In genomic region chr13:27919299-27919933, GRCh38 we compare ENCODE assay signal across 10 cellular contexts. TPM values are rescaled to one million over a fixed set of nuclear protein-coding genes. Genes with fewer than 3 reads are reported as not detected.
A peak's percentile ranks its signal among the peaks of the same experiment; 100 is the strongest.
DNase-seq lines count a peak whose midpoint lies in the region; ATAC-seq, FAIRE-seq and TF ChIP-seq lines count a peak whose summit lies in the region.
"Had no signal": no experiment of that assay in that cellular context is flagged by ENCODE, and none has a peak within 500 bp of the region (broad histone marks: within the 10 kb centered on the region; RNA-seq: fewer than 3 reads in every experiment).

No MANE protein-coding gene starts in this region.

- TF ChIP-seq CTCF in natural killer cell (IDR thresholded peaks at IDR 0.05): no peak
- TF ChIP-seq CTCF in RWPE2 (IDR thresholded peaks at IDR 0.05; ENCODE audit: poor library complexity, severe bottlenecking): no peak
- TF ChIP-seq CTCF in HepG2 (CRISPR knock-in tag; IDR thresholded peaks at IDR 0.05): no peak
- TF ChIP-seq CTCF in upper lobe of right lung (IDR thresholded peaks at IDR 0.05): no peak

- TF ChIP-seq EP300 in HepG2 (IDR thresholded peaks at IDR 0.05; ENCODE audit: low read depth in 2 of 2, low read length in 2 of 2): no peak
- no peak for TF ChIP-seq EP300 in HepG2 (CRISPR knock-in tag; IDR thresholded peaks at IDR 0.05; ENCODE audit: borderline replicate concordance)

- H3K4me3 Mint-ChIP-seq in natural killer cell: peak overlapping the region; percentile 38
- no peak overlapping the region for H3K4me3 Mint-ChIP-seq in natural killer cell treated with Interleukin-12 subunit alpha and Interleukin-12 subunit beta and Interleukin-15 and Interleukin-18, amount 100 ng/mL, for 72 hours

- POLR2A ChIA-PET in HepG2 (lab: Yijun Ruan, JAX): interaction anchor here (1.2 kb wide), 1 partner anchor 41 kb away, joined by 6 read pairs; no protein-coding TSS in a partner anchor

- H3K9me3 ChIP-seq in RWPE2 (ENCODE audit: severe bottlenecking) (no peaks in the 10 kb centered on the region), HepG2 (ENCODE audit: low read length) (no peaks in the 10 kb centered on the region), upper lobe of right lung (no peaks in the 10 kb centered on the region)

- H3K4me3 ChIP-seq in RWPE2 (ENCODE audit: severe bottlenecking) (peak overlapping the region; percentile 18), HepG2 (replicated peaks in 1 of 3; ENCODE audit: insufficient read depth in 1 of 3, low read depth in 2 of 3, low read length in 3 of 3) (peak overlapping the region; percentile 21 to 68 (median 35); a peak in 3 of 6 replicates), upper lobe of right lung (peak overlapping the region; percentile 24)

- TF ChIP-seq POLR2A in HepG2 (IDR thresholded peaks at IDR 0.05; ENCODE audit: insufficient read depth in 1 of 2, low read depth in 2 of 2, low read length in 2 of 2): no peak

- no peaks in the 10 kb centered on the region for H3K79me2 ChIP-seq in HepG2 (ENCODE audit: insufficient read depth, low read length)

- intact Hi-C loops in natural killer cell (cut with micrococcal nuclease) (no loop called here), HepG2 (cut with micrococcal nuclease; ENCODE audit: unreplicated experiment) (no loop called here), upper lobe of right lung (cut with DNase I) (no loop called here)

- no peak overlapping the region for H3K27ac ChIP-seq in RWPE2 (ENCODE audit: poor library complexity, severe bottlenecking)
- no peak overlapping the region for H3K27ac ChIP-seq in HepG2 (ENCODE audit: extremely low read length, insufficient read depth, low read length)
- no peak overlapping the region for H3K27ac ChIP-seq in upper lobe of right lung

- DNase-seq in natural killer cell (no peak), RWPE2 (ENCODE audit: low spot score) (no peak), HepG2 (ENCODE audit: low spot score) (peak; percentile 12), upper lobe of right lung (no peak), OCI-M2 (lab: John Stamatoyannopoulos, UW; ENCODE audit: unreplicated experiment) (no peak), mesenteric fat pad (ENCODE audit: low spot score) (no peak)
- DNase-seq in natural killer cell treated with Interleukin-12 subunit alpha and Interleukin-12 subunit beta and Interleukin-15 and Interleukin-18, amount 100 ng/mL, for 72 hours (ENCODE audit: low spot score): no peak
- DNase-seq: DND-41, T-helper 9 cell had no signal

- no peak overlapping the region for H3K9ac ChIP-seq in HepG2 (ENCODE audit: insufficient read depth, low read depth, low read length)

- 50% methylated on average over 11 of the region's 17 CpGs for WGBS in HepG2 (ENCODE audit: low lambda C conversion rate)

- H3K4me1 Mint-ChIP-seq in natural killer cell: peaks cover 16 to 29% of the 10 kb centered on the region in 2 donors
- H3K4me1 Mint-ChIP-seq in natural killer cell treated with Interleukin-12 subunit alpha and Interleukin-12 subunit beta and Interleukin-15 and Interleukin-18, amount 100 ng/mL, for 72 hours (ENCODE audit: low read depth in 2 of 2): peaks cover 10 to 27% of the 10 kb centered on the region in 2 donors

- H3K27ac Mint-ChIP-seq in natural killer cell: no peak overlapping the region
- no peak overlapping the region for H3K27ac Mint-ChIP-seq in natural killer cell treated with Interleukin-12 subunit alpha and Interleukin-12 subunit beta and Interleukin-15 and Interleukin-18, amount 100 ng/mL, for 72 hours

- H3K27me3 Mint-ChIP-seq in natural killer cell (ENCODE audit: low read depth in 2 of 2): peaks cover 65 to 75% of the 10 kb centered on the region in 2 donors
- peaks cover 53 to 61% of the 10 kb centered on the region in 2 donors for H3K27me3 Mint-ChIP-seq in natural killer cell treated with Interleukin-12 subunit alpha and Interleukin-12 subunit beta and Interleukin-15 and Interleukin-18, amount 100 ng/mL, for 72 hours

- BruUV-seq in HepG2 (replicated peaks; lab: Mats Ljungman, UMichigan): no TSS peak

- no peaks in the 10 kb centered on the region for H3K36me3 ChIP-seq in RWPE2 (ENCODE audit: low read depth)
- H3K36me3 ChIP-seq in HepG2 (replicated peaks in 1 of 2; ENCODE audit: control insufficient read depth in 1 of 2, insufficient read depth in 2 of 2, low read length in 2 of 2): no peaks in the 10 kb centered on the region
- no peaks in the 10 kb centered on the region for H3K36me3 ChIP-seq in upper lobe of right lung

- no peak overlapping the region for H2AFZ ChIP-seq in HepG2 (ENCODE audit: low read length)

- H3K9me3 Mint-ChIP-seq in natural killer cell: no peaks in the 10 kb centered on the region
- no peaks in the 10 kb centered on the region for H3K9me3 Mint-ChIP-seq in natural killer cell treated with Interleukin-12 subunit alpha and Interleukin-12 subunit beta and Interleukin-15 and Interleukin-18, amount 100 ng/mL, for 72 hours

- no peak for FAIRE-seq in HepG2 (lab: Jason Lieb, UNC)

- H3K27me3 ChIP-seq in RWPE2 (ENCODE audit: insufficient read depth, poor library complexity, severe bottlenecking): peaks cover 80% of the 10 kb centered on the region
- peaks cover 8 to 50% of the 10 kb centered on the region in 2 experiments for H3K27me3 ChIP-seq in HepG2 (ENCODE audit: control insufficient read depth in 1 of 2, insufficient read depth in 2 of 2, low read length in 2 of 2)
- peaks cover 100% of the 10 kb centered on the region for H3K27me3 ChIP-seq in upper lobe of right lung

- CTCF ChIA-PET in HepG2 (lab: Yijun Ruan, JAX; ENCODE audit: low intra/inter-chr PET ratio, low total read pairs): no interaction called here

- no peaks in the 10 kb centered on the region for H4K20me1 ChIP-seq in HepG2 (ENCODE audit: insufficient read depth, low read length)

- H3K36me3 Mint-ChIP-seq in natural killer cell: no peaks in the 10 kb centered on the region
- H3K36me3 Mint-ChIP-seq in natural killer cell treated with Interleukin-12 subunit alpha and Interleukin-12 subunit beta and Interleukin-15 and Interleukin-18, amount 100 ng/mL, for 72 hours: peaks cover 6% of the 10 kb centered on the region

- H3K4me1 ChIP-seq in RWPE2 (ENCODE audit: insufficient read depth, poor library complexity, severe bottlenecking) (no peaks in the 10 kb centered on the region), HepG2 (ENCODE audit: insufficient read depth, low read length) (peaks cover 35% of the 10 kb centered on the region), upper lobe of right lung (peaks cover 35% of the 10 kb centered on the region)

- in situ Hi-C loops in HepG2 (cut with HindIII; ENCODE audit: extremely low pct_ligation_motif_present, low pct_unique_long_range_greater_than_20kb): no loop called here

- ATAC-seq in natural killer cell: peak in 1 of 3 donors; percentile 38
- ATAC-seq in natural killer cell treated with Interleukin-12 subunit alpha and Interleukin-12 subunit beta and Interleukin-15 and Interleukin-18, amount 100 ng/mL, for 72 hours: no peak
- ATAC-seq in RWPE2 (ENCODE audit: low read depth): no peak
- no peak for ATAC-seq in HepG2
- ATAC-seq in upper lobe of right lung: no peak
- no peak for ATAC-seq in GM19351 (IDR thresholded peaks at IDR 0.05; ENCODE audit: unreplicated experiment)

- H3K4me2 ChIP-seq in HepG2 (ENCODE audit: low read depth, low read length): peak overlapping the region; percentile 77

- no peak for TF ChIP-seq RAD21 in HepG2 (CRISPR knock-in tag; IDR thresholded peaks at IDR 0.05)

RNA-seq across cellular contexts. Expression of gene PDX1, which starts 0.4 kb away (rescaled TPM):
- not detected for total RNA-seq in natural killer cell
- not detected for total RNA-seq in natural killer cell treated with Interleukin-12 subunit alpha and Interleukin-12 subunit beta and Interleukin-15 and Interleukin-18, amount 100 ng/mL, for 72 hours
- 0.07 TPM in 1 of 2 replicates, not detected in the other for total RNA-seq in HepG2 (2016; rRNA removed; fragmentation: Illumina TruSeq; extraction: Trizol)
- total RNA-seq in HepG2 (2016; cell fraction: cytosol; rRNA removed; fragmentation: Illumina TruSeq; extraction: Trizol; ENCODE audit: low read depth): not detected in 2 replicates
- total RNA-seq in HepG2 (2016; cell fraction: insoluble cytoplasmic fraction; rRNA removed; fragmentation: Illumina TruSeq; extraction: Trizol): 0.06 and 0.12 TPM in 2 replicates
- 0.09 and 0.14 TPM in 2 replicates for total RNA-seq in HepG2 (2016; cell fraction: membrane; rRNA removed; fragmentation: Illumina TruSeq; extraction: Trizol)
- not detected in 2 replicates for total RNA-seq in HepG2 (2016; cell fraction: nucleus; rRNA removed; fragmentation: Illumina TruSeq; extraction: Trizol)
- polyA plus RNA-seq in HepG2 (2011; rRNA removed): not detected in 2 replicates
- 0.03 TPM in 1 of 2 replicates, not detected in the other for polyA plus RNA-seq in HepG2 (2011; cell fraction: cytosol; rRNA removed)
- polyA plus RNA-seq in HepG2 (2011; cell fraction: nucleus; rRNA removed): not detected in 2 replicates
- 0.12 and 0.30 TPM in 2 replicates for polyA plus RNA-seq in HepG2 (2012)
- 0.26 and 0.31 TPM in 2 replicates for polyA plus RNA-seq in HepG2 (2016; cell fraction: cytosol; fragmentation: Illumina TruSeq; extraction: Trizol; ENCODE audit: low read depth)
- 0.61 TPM in 2 replicates for polyA plus RNA-seq in HepG2 (2016; cell fraction: insoluble cytoplasmic fraction; fragmentation: Illumina TruSeq; extraction: Trizol; ENCODE audit: low read depth)
- 0.36 and 0.37 TPM in 2 replicates for polyA plus RNA-seq in HepG2 (2016; cell fraction: membrane; fragmentation: Illumina TruSeq; extraction: Trizol; ENCODE audit: low read depth)
- polyA plus RNA-seq in HepG2 (2016; cell fraction: nucleus; fragmentation: Illumina TruSeq; extraction: Trizol; ENCODE audit: insufficient read depth, low read depth): 0.48 and 0.71 TPM in 2 replicates
- polyA minus RNA-seq in HepG2 (2011; rRNA and poly(A)+ RNA removed; ENCODE audit: low replicate concordance): not detected in 2 replicates
- polyA minus RNA-seq in HepG2 (2011; cell fraction: cytosol; rRNA and poly(A)+ RNA removed): not detected in 2 replicates
- 0.12 TPM in 1 of 2 replicates, not detected in the other for polyA minus RNA-seq in HepG2 (2011; cell fraction: nucleus; rRNA and poly(A)+ RNA removed)
- total RNA-seq in upper lobe of right lung: not detected
- total RNA-seq in mesenteric fat pad: not detected

RNA-seq across cellular contexts. Expression of gene CDX2, which starts 49.7 kb away (rescaled TPM):
- total RNA-seq in natural killer cell (not detected), HepG2 (2016; rRNA removed; fragmentation: Illumina TruSeq; extraction: Trizol) (0.04 TPM in 1 of 2 replicates, not detected in the other), upper lobe of right lung (not detected), mesenteric fat pad (0.45 TPM)
- total RNA-seq in natural killer cell treated with Interleukin-12 subunit alpha and Interleukin-12 subunit beta and Interleukin-15 and Interleukin-18, amount 100 ng/mL, for 72 hours: not detected
- 0.09 TPM in 1 of 2 replicates, not detected in the other for total RNA-seq in HepG2 (2016; cell fraction: cytosol; rRNA removed; fragmentation: Illumina TruSeq; extraction: Trizol; ENCODE audit: low read depth)
- total RNA-seq in HepG2 (2016; cell fraction: insoluble cytoplasmic fraction; rRNA removed; fragmentation: Illumina TruSeq; extraction: Trizol): 0.04 TPM in 1 of 2 replicates, not detected in the other
- 0.14 and 0.25 TPM in 2 replicates for total RNA-seq in HepG2 (2016; cell fraction: membrane; rRNA removed; fragmentation: Illumina TruSeq; extraction: Trizol)
- not detected in 2 replicates for total RNA-seq in HepG2 (2016; cell fraction: nucleus; rRNA removed; fragmentation: Illumina TruSeq; extraction: Trizol)
- not detected in 2 replicates for polyA plus RNA-seq in HepG2 (2011; rRNA removed)
- not detected in 2 replicates for polyA plus RNA-seq in HepG2 (2011; cell fraction: cytosol; rRNA removed)
- polyA plus RNA-seq in HepG2 (2011; cell fraction: nucleus; rRNA removed): 0.27 TPM in 1 of 2 replicates, not detected in the other
- not detected in 2 replicates for polyA plus RNA-seq in HepG2 (2012)
- 0.02 and 0.08 TPM in 2 replicates for polyA plus RNA-seq in HepG2 (2016; cell fraction: cytosol; fragmentation: Illumina TruSeq; extraction: Trizol; ENCODE audit: low read depth)
- polyA plus RNA-seq in HepG2 (2016; cell fraction: insoluble cytoplasmic fraction; fragmentation: Illumina TruSeq; extraction: Trizol; ENCODE audit: low read depth): not detected in 2 replicates
- polyA plus RNA-seq in HepG2 (2016; cell fraction: membrane; fragmentation: Illumina TruSeq; extraction: Trizol; ENCODE audit: low read depth): 0.22 TPM in 1 of 2 replicates, not detected in the other
- polyA plus RNA-seq in HepG2 (2016; cell fraction: nucleus; fragmentation: Illumina TruSeq; extraction: Trizol; ENCODE audit: insufficient read depth, low read depth): not detected in 2 replicates
- polyA minus RNA-seq in HepG2 (2011; rRNA and poly(A)+ RNA removed; ENCODE audit: low replicate concordance): not detected in 2 replicates
- polyA minus RNA-seq in HepG2 (2011; cell fraction: cytosol; rRNA and poly(A)+ RNA removed): not detected in 2 replicates
- polyA minus RNA-seq in HepG2 (2011; cell fraction: nucleus; rRNA and poly(A)+ RNA removed): 0.13 TPM in 1 of 2 replicates, not detected in the other
